Comparison of ENCODE assay signal across 8 cellular contexts in the genomic region with DNA sequence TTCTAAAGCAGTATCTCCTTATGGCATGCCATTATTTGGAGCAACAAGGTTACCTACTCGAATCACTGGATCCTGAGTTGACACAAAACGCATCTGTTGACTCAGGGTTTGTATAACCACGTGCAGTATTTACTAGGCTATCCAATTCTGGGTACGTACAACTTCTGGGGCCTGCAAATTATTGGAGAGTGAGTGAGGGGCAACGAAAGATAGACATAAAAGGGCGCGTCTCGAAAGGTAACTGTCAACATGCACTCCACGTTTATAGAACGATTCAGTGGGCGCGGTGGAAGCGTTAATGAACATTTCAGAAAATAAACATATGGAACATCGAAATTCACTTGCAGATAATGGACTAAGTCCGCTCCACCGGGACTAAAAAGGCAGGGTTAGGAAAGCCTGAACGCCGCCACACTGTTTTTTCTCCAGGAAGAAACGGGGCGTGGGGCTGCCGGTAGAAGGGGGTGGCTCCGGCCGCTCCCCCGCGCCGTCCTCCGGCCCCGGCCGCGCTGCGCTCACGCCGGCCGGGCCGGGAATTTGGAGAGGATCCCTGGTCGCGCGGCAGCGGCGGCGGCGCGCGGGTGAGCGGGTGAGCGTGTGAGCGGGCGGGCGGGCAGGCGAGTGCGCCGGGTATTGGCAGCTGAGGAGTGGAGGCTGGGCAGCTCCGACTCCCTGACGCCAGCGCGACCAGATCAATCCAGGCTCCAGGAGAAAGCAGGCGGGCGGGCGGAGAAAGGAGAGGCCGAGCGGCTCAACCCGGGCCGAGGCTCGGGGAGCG. TPM values are rescaled to one million over a fixed set of nuclear protein-coding genes. Genes with fewer than 3 reads are reported as not detected.
DNase-seq lines count a peak whose midpoint lies in the region; ATAC-seq and TF ChIP-seq lines count a peak whose summit lies in the region.

A gene (plus strand): TSS at position 690 of the 778 bp plus-strand sequence. CDS start 32,761 bp downstream, outside the sequence.

- 0 to 1% methylated on average over 56 to 65 of the region's 65 CpGs for WGBS in lung, 2 donors

- H3K9me3 Mint-ChIP-seq in activated CD4-positive, alpha-beta T cell treated with anti-CD3 and anti-CD28 coated beads, Interleukin-2, amount 10 ng/mL, durations not matched to agents 7 days and 5 days: no peaks in the 10 kb centered on the region

- H3K4me1 Mint-ChIP-seq in activated CD4-positive, alpha-beta T cell treated with anti-CD3 and anti-CD28 coated beads, Interleukin-2, amount 10 ng/mL, durations not matched to agents 7 days and 5 days: peaks cover 13% of the 10 kb centered on the region

- peaks cover 4% of the 10 kb centered on the region for H3K27me3 Mint-ChIP-seq in activated CD4-positive, alpha-beta T cell treated with anti-CD3 and anti-CD28 coated beads, Interleukin-2, amount 10 ng/mL, durations not matched to agents 7 days and 5 days

- POLR2A ChIA-PET in activated CD4-positive, alpha-beta T cell treated with anti-CD3 and anti-CD28 coated beads, Interleukin-2, amount 10 ng/mL, durations not matched to agents 7 days and 5 days (lab: Charles Lee): no interaction called here

- no peaks in the 10 kb centered on the region for H3K36me3 Mint-ChIP-seq in activated CD4-positive, alpha-beta T cell treated with anti-CD3 and anti-CD28 coated beads, Interleukin-2, amount 10 ng/mL, durations not matched to agents 7 days and 5 days (ENCODE audit: low read depth)

- peak within 1 kb of the TSS; percentile 81 for H3K27ac Mint-ChIP-seq in activated CD4-positive, alpha-beta T cell treated with anti-CD3 and anti-CD28 coated beads, Interleukin-2, amount 10 ng/mL, durations not matched to agents 7 days and 5 days

- DNase-seq in GM13976 (ENCODE audit: low spot score): peak; percentile 24
- DNase-seq in NCI-H2107 (lab: John Stamatoyannopoulos, UW): peak; percentile 4
- peak; percentile 51 for DNase-seq in activated CD4-positive, alpha-beta T cell treated with anti-CD3 and anti-CD28 coated beads, Interleukin-2, amount 10 ng/mL, durations not matched to agents 7 days and 5 days
- peak; percentile 85 for DNase-seq in lung (ENCODE audit: low spot score)
- peak; percentile 22 to 43 for DNase-seq in stimulated activated CD4-positive, alpha-beta T cell treated with anti-CD3 and anti-CD28 coated beads, Interleukin-4, amount 100 ng/mL, for 48 hours (ENCODE audit: low read depth in 2 of 2)

- H3K9me3 ChIP-seq in endocrine pancreas (ENCODE audit: control insufficient read depth, low read length) (no peaks in the 10 kb centered on the region), lung (ENCODE audit: control insufficient read depth in 2 of 2, insufficient read depth in 1 of 2, low read length in 1 of 2) (no peaks in the 10 kb centered on the region)

- CTCF ChIA-PET in activated CD4-positive, alpha-beta T cell treated with anti-CD3 and anti-CD28 coated beads, Interleukin-2, amount 10 ng/mL, durations not matched to agents 7 days and 5 days (lab: Charles Lee): interaction anchor here (0.6 kb wide), 1 partner anchor 643 kb away, joined by 3 read pairs; no protein-coding TSS in a partner anchor

- H3K4me1 ChIP-seq in endocrine pancreas (ENCODE audit: control insufficient read depth, insufficient read depth, low read length): peaks cover 17% of the 10 kb centered on the region
- peaks cover 0 to 11% of the 10 kb centered on the region in 2 donors for H3K4me1 ChIP-seq in lung (ENCODE audit: control insufficient read depth in 2 of 2, insufficient read depth in 2 of 2, low read length in 2 of 2)

- no peaks in the 10 kb centered on the region for H3K36me3 ChIP-seq in endocrine pancreas (ENCODE audit: control insufficient read depth, insufficient read depth, low read length)
- H3K36me3 ChIP-seq in lung (ENCODE audit: control insufficient read depth in 2 of 2, insufficient read depth in 2 of 2, low read length in 2 of 2): no peaks in the 10 kb centered on the region

- peak; percentile 42 for ATAC-seq in HG02884 (IDR thresholded peaks at IDR 0.05; ENCODE audit: unreplicated experiment)
- peak; percentile 88 for ATAC-seq in lung (ENCODE audit: insufficient read depth, low FRiP score)

- in situ Hi-C loops in GM13976 (cut with MboI; ENCODE audit: low sequenced_read_pairs, unreplicated experiment): no loop called here

- H3K27me3 ChIP-seq in endocrine pancreas (ENCODE audit: control insufficient read depth, insufficient read depth, low read length) (no peaks in the 10 kb centered on the region), lung (ENCODE audit: control insufficient read depth, insufficient read depth) (no peaks in the 10 kb centered on the region)

- H3K4me3 Mint-ChIP-seq in activated CD4-positive, alpha-beta T cell treated with anti-CD3 and anti-CD28 coated beads, Interleukin-2, amount 10 ng/mL, durations not matched to agents 7 days and 5 days: no peak within 1 kb of the TSS

- H3K27ac ChIP-seq in 22Rv1 (peak within 1 kb of the TSS; percentile 86), lung (ENCODE audit: low read depth in 1 of 2, low read length in 1 of 2) (peak within 1 kb of the TSS; percentile 98 to 99)

- TF ChIP-seq CTCF in 22Rv1 (IDR thresholded peaks at IDR 0.05) (no peak), GM13976 (IDR thresholded peaks at IDR 0.05; ENCODE audit: borderline replicate concordance, control extremely low read depth, extremely low read depth, insufficient read depth, missing control alignments) (no peak), lung (IDR thresholded peaks at IDR 0.05; ENCODE audit: control extremely low read depth, extremely low read depth) (no peak)

- H3K4me3 ChIP-seq in endocrine pancreas (ENCODE audit: control insufficient read depth, insufficient read depth, low read length) (peak within 1 kb of the TSS; percentile 86), lung (peak within 1 kb of the TSS; percentile 98)

- H3K9ac ChIP-seq in endocrine pancreas (ENCODE audit: control insufficient read depth, insufficient read depth, low read length): peak within 1 kb of the TSS; percentile 77

RNA-seq across cellular contexts. Expression of the gene that starts here (rescaled TPM):
- 10 to 100 TPM; 12.0 to 12.7 TPM for total RNA-seq in activated CD4-positive, alpha-beta T cell treated with anti-CD3 and anti-CD28 coated beads, Interleukin-2, amount 10 ng/mL, durations not matched to agents 7 days and 5 days
- 10 to 100 TPM; 25.2 to 50.3 TPM for total RNA-seq in lung
- 10 to 100 TPM in 1 of 2 donors, 1 to 10 TPM in 1; 3.7 to 14.5 TPM for polyA plus RNA-seq in lung

Comparison
In these comparisons a context has a peak if more than half of its experiments do, and no peak if none do; other contexts are left out.
1. Peak in every context shown above with its lines: DNase-seq, ATAC-seq, H3K4me3 ChIP-seq and H3K27ac ChIP-seq.
2. DNase-seq: peak in every context shown above with its lines; median percentile 85 in lung; 51 in activated CD4-positive, alpha-beta T cell treated with anti-CD3 and anti-CD28 coated beads, Interleukin-2, amount 10 ng/mL, durations not matched to agents 7 days and 5 days; 32 in stimulated activated CD4-positive, alpha-beta T cell treated with anti-CD3 and anti-CD28 coated beads, Interleukin-4, amount 100 ng/mL, for 48 hours; 24 in GM13976; 4 in NCI-H2107.